Comparison of ENCODE assay signal across 7 cellular contexts in genomic region chr1:16713480-16713879, GRCh38. TPM values are rescaled to one million over a fixed set of nuclear protein-coding genes. Genes with fewer than 3 reads are reported as not detected.
"Had no signal": no experiment of that assay in that cellular context is flagged by ENCODE, and none has a peak within 500 bp of the region (broad histone marks: within the 10 kb centered on the region; RNA-seq: fewer than 3 reads in every experiment).

No MANE protein-coding gene starts in this region.

RNA-seq across cellular contexts. Expression of gene RNU1-4, which starts 26.8 kb away (rescaled TPM):
- total RNA-seq: fibroblast of villous mesenchyme had no signal
- polyA plus RNA-seq: esophagus, fibroblast of lung, foreskin keratinocyte, heart left ventricle, heart right ventricle, hepatocyte had no signal

RNA-seq across cellular contexts. Expression of gene RNU1-3, which starts 46.7 kb away (rescaled TPM):
- total RNA-seq: fibroblast of villous mesenchyme had no signal
- polyA plus RNA-seq: esophagus, fibroblast of lung, foreskin keratinocyte, heart left ventricle, heart right ventricle, hepatocyte had no signal
